Comparison of ENCODE assay signal across 37 cellular contexts in genomic region chr11:61106296-61106695, GRCh38. TPM values are rescaled to one million over a fixed set of nuclear protein-coding genes. Genes with fewer than 3 reads are reported as not detected.
DNase-seq lines count a peak whose midpoint lies in the region; ATAC-seq and TF ChIP-seq lines count a peak whose summit lies in the region.
"Had no signal": no experiment of that assay in that cellular context is flagged by ENCODE, and none has a peak within 500 bp of the region (broad histone marks: within the 10 kb centered on the region; RNA-seq: fewer than 3 reads in every experiment).

No MANE protein-coding gene starts in this region.

- no peaks in the 10 kb centered on the region for H3K27me3 Mint-ChIP-seq in activated CD8-positive, alpha-beta T cell treated with anti-CD3 and anti-CD28 coated beads, Interleukin-2, amount 10 ng/mL, durations not matched to agents 7 days and 5 days (ENCODE audit: low read depth)
- H3K27me3 Mint-ChIP-seq: IgD-negative memory B cell had no signal

- TF ChIP-seq EP300 in stomach (IDR thresholded peaks at IDR 0.05), result no peak

- H3K4me1 ChIP-seq in effector memory CD4-positive, alpha-beta T cell (ENCODE audit: control insufficient read depth, insufficient read depth, low read length, poor library complexity, severe bottlenecking), result peaks cover 64% of the 10 kb centered on the region
- peaks cover 0 to 6% (median 1%) of the 10 kb centered on the region in 4 donors for H3K4me1 ChIP-seq in stomach
- H3K4me1 ChIP-seq: left ventricle myocardium inferior, sigmoid colon, upper lobe of left lung had no signal

- H3K4me3 ChIP-seq in effector memory CD4-positive, alpha-beta T cell (ENCODE audit: insufficient read depth, low read depth, low read length, poor library complexity, severe bottlenecking), result peak overlapping the region; percentile 1
- H3K4me3 ChIP-seq in stomach, result no peak overlapping the region
- H3K4me3 ChIP-seq: BLaER1, left ventricle myocardium inferior, sigmoid colon, upper lobe of left lung had no signal

- POLR2A ChIA-PET in activated CD8-positive, alpha-beta T cell treated with anti-CD3 and anti-CD28 coated beads, Interleukin-2, amount 10 ng/mL, durations not matched to agents 7 days and 5 days (lab: Charles Lee), result no interaction called here

- H3K27me3 ChIP-seq in effector memory CD4-positive, alpha-beta T cell (replicated peaks; ENCODE audit: control insufficient read depth, insufficient read depth, low read length, poor library complexity, severe bottlenecking), result no peaks in the 10 kb centered on the region
- no peaks in the 10 kb centered on the region for H3K27me3 ChIP-seq in stomach
- H3K27me3 ChIP-seq: BLaER1, sigmoid colon, upper lobe of left lung had no signal

- no peak for ATAC-seq in activated CD8-positive, alpha-beta T cell treated with anti-CD3 and anti-CD28 coated beads, Interleukin-2, amount 10 ng/mL, durations not matched to agents 7 days and 5 days
- no peak for ATAC-seq in stimulated activated effector memory CD8-positive, alpha-beta T cell treated with anti-CD3 and anti-CD28 coated beads, Interleukin-12 subunit alpha, Interleukin-12 subunit beta, amount 100 ng/mL, for 72 hours
- ATAC-seq: Panc1, SK-N-SH treated with all-trans-retinoic acid at 6 μM for 48 hours had no signal

- peaks cover 28% of the 10 kb centered on the region for H3K36me3 ChIP-seq in effector memory CD4-positive, alpha-beta T cell (ENCODE audit: control insufficient read depth, insufficient read depth, low read length)
- no peaks in the 10 kb centered on the region for H3K36me3 ChIP-seq in stomach
- H3K36me3 ChIP-seq: BLaER1, left ventricle myocardium inferior, sigmoid colon, upper lobe of left lung had no signal

- 85 to 92% (median 89%) methylated on average over 7 of the region's 7 CpGs for WGBS in stomach, 5 donors

- peak overlapping the region; percentile 71 for H3K4me3 Mint-ChIP-seq in activated CD8-positive, alpha-beta T cell treated with anti-CD3 and anti-CD28 coated beads, Interleukin-2, amount 10 ng/mL, durations not matched to agents 7 days and 5 days
- H3K4me3 Mint-ChIP-seq in stimulated activated effector memory CD8-positive, alpha-beta T cell treated with anti-CD3 and anti-CD28 coated beads, Interleukin-12 subunit alpha, Interleukin-12 subunit beta, amount 100 ng/mL, for 72 hours, result peak overlapping the region; percentile 27
- H3K4me3 Mint-ChIP-seq: H9, IgD-negative memory B cell, immature natural killer cell had no signal

- H3K27ac Mint-ChIP-seq in activated CD8-positive, alpha-beta T cell treated with anti-CD3 and anti-CD28 coated beads, Interleukin-2, amount 10 ng/mL, durations not matched to agents 7 days and 5 days, result peak overlapping the region; percentile 76
- peak overlapping the region; percentile 52 for H3K27ac Mint-ChIP-seq in stimulated activated effector memory CD8-positive, alpha-beta T cell treated with anti-CD3 and anti-CD28 coated beads, Interleukin-12 subunit alpha, Interleukin-12 subunit beta, amount 100 ng/mL, for 72 hours

- H3K9me3 Mint-ChIP-seq in activated CD8-positive, alpha-beta T cell treated with anti-CD3 and anti-CD28 coated beads, Interleukin-2, amount 10 ng/mL, durations not matched to agents 7 days and 5 days (ENCODE audit: insufficient read depth), result no peaks in the 10 kb centered on the region
- H3K9me3 Mint-ChIP-seq in stimulated activated effector memory CD8-positive, alpha-beta T cell treated with anti-CD3 and anti-CD28 coated beads, Interleukin-12 subunit alpha, Interleukin-12 subunit beta, amount 100 ng/mL, for 72 hours, result no peaks in the 10 kb centered on the region
- H3K9me3 Mint-ChIP-seq: H9, IgD-negative memory B cell, immature natural killer cell had no signal

- no peak for TF ChIP-seq CTCF in stomach (IDR thresholded peaks at IDR 0.05)

- H3K4me1 Mint-ChIP-seq in activated CD8-positive, alpha-beta T cell treated with anti-CD3 and anti-CD28 coated beads, Interleukin-2, amount 10 ng/mL, durations not matched to agents 7 days and 5 days (ENCODE audit: low read depth), result peaks cover 74% of the 10 kb centered on the region
- H3K4me1 Mint-ChIP-seq in stimulated activated effector memory CD8-positive, alpha-beta T cell treated with anti-CD3 and anti-CD28 coated beads, Interleukin-12 subunit alpha, Interleukin-12 subunit beta, amount 100 ng/mL, for 72 hours, result peaks cover 72% of the 10 kb centered on the region
- H3K4me1 Mint-ChIP-seq: H9 had no signal

- intact Hi-C loops in stomach (cut with DNase I; ENCODE audit: low total_unique reads), result no loop called here

- CTCF ChIA-PET in activated CD8-positive, alpha-beta T cell treated with anti-CD3 and anti-CD28 coated beads, Interleukin-2, amount 10 ng/mL, durations not matched to agents 7 days and 5 days (lab: Charles Lee), result no interaction called here

- peak; percentile 64 for DNase-seq in activated effector memory CD4-positive, alpha-beta T cell treated with anti-CD3 and anti-CD28 coated beads, Interleukin-2, amount 50 U/mL, for 16 hours
- DNase-seq in activated effector memory CD4-positive, alpha-beta T cell treated with Interleukin-2 at 50 U/mL for 16 hours, result no peak
- no peak for DNase-seq in activated CD8-positive, alpha-beta T cell treated with anti-CD3 and anti-CD28 coated beads, Interleukin-2, amount 10 ng/mL, durations not matched to agents 7 days and 5 days
- DNase-seq in effector memory CD4-positive, alpha-beta T cell, result no peak
- no peak for DNase-seq in stimulated activated effector memory CD8-positive, alpha-beta T cell treated with anti-CD3 and anti-CD28 coated beads, Interleukin-12 subunit alpha, Interleukin-12 subunit beta, amount 100 ng/mL, for 72 hours (ENCODE audit: low spot score in 2 of 2)
- DNase-seq in stomach (no peak), NCI-H2196 (lab: John Stamatoyannopoulos, UW; ENCODE audit: unreplicated experiment) (no peak)
- no peak for DNase-seq in stimulated activated CD4-positive, alpha-beta T cell treated with anti-CD3 and anti-CD28 coated beads, Interleukin-4, amount 100 ng/mL, for 24 hours
- DNase-seq: activated naive CD4-positive, alpha-beta T cell treated with Interleukin-2 at 50 U/mL for 16 hours; Calu3; DMS79; effector CD4-positive, alpha-beta T cell; H9; hypothalamus; immature natural killer cell; left ventricle myocardium inferior; mesendoderm; MV-4-11; NCI-H1436; NCI-H2081 treated with DMSO at 0.1 percent for 48 hours; NCI-H226; NCI-H69; Right ventricle myocardium superior; sigmoid colon; stimulated activated CD4-positive, alpha-beta T cell treated with anti-CD3 and anti-CD28 coated beads, Interleukin-12 subunit alpha, Interleukin-12 subunit beta, amount 100 ng/mL, for 4 hours; stimulated activated CD4-positive, alpha-beta T cell treated with anti-CD3 and anti-CD28 coated beads, Interleukin-2, amount 100 ng/mL, for 48 hours; substantia nigra; upper lobe of left lung had no signal

- H3K9me3 ChIP-seq in effector memory CD4-positive, alpha-beta T cell (ENCODE audit: control insufficient read depth, low read length), result no peaks in the 10 kb centered on the region
- no peaks in the 10 kb centered on the region for H3K9me3 ChIP-seq in stomach
- H3K9me3 ChIP-seq: BLaER1, left ventricle myocardium inferior, sigmoid colon, upper lobe of left lung had no signal

- H3K27ac ChIP-seq in effector memory CD4-positive, alpha-beta T cell (ENCODE audit: insufficient read depth, low read length, poor library complexity, severe bottlenecking), result peak overlapping the region; percentile 61
- no peak overlapping the region for H3K27ac ChIP-seq in stomach
- H3K27ac ChIP-seq: BLaER1, epithelial cell of prostate, left ventricle myocardium inferior, sigmoid colon, upper lobe of left lung had no signal

- no peak for TF ChIP-seq POLR2A in stomach (IDR thresholded peaks at IDR 0.05)

- H3K36me3 Mint-ChIP-seq in activated CD8-positive, alpha-beta T cell treated with anti-CD3 and anti-CD28 coated beads, Interleukin-2, amount 10 ng/mL, durations not matched to agents 7 days and 5 days (ENCODE audit: low read depth), result peaks cover 77% of the 10 kb centered on the region
- H3K36me3 Mint-ChIP-seq in stimulated activated effector memory CD8-positive, alpha-beta T cell treated with anti-CD3 and anti-CD28 coated beads, Interleukin-12 subunit alpha, Interleukin-12 subunit beta, amount 100 ng/mL, for 72 hours, result peaks cover 66% of the 10 kb centered on the region
- H3K36me3 Mint-ChIP-seq: IgD-negative memory B cell, immature natural killer cell had no signal

RNA-seq across cellular contexts. Expression of gene CD5, which starts 4.0 kb away (rescaled TPM):
- 100 to 1,000 TPM; 252 to 274 TPM for total RNA-seq in activated CD8-positive, alpha-beta T cell treated with anti-CD3 and anti-CD28 coated beads, Interleukin-2, amount 10 ng/mL, durations not matched to agents 7 days and 5 days
- 10 to 100 TPM in 1 of 5 donors, 1 to 10 TPM in 1, not detected in 3; 1.7 to 14.2 TPM for total RNA-seq in stomach
- polyA plus RNA-seq in stomach, result 1 to 10 TPM in 1 of 3 donors, under 1 TPM in 2; 0.53 to 1.1 (median 0.75) TPM
- total RNA-seq: bronchial epithelial cell, Calu3, H9, HT-29, pulmonary artery endothelial cell, Right ventricle myocardium superior had no signal
- polyA plus RNA-seq: AG04450 had no signal

RNA-seq across cellular contexts. Expression of gene VPS37C, which starts 54.9 kb away (rescaled TPM):
- 1 to 10 TPM; 3.4 to 3.8 TPM for total RNA-seq in activated CD8-positive, alpha-beta T cell treated with anti-CD3 and anti-CD28 coated beads, Interleukin-2, amount 10 ng/mL, durations not matched to agents 7 days and 5 days
- total RNA-seq in stomach, result 10 to 100 TPM in 4 of 5 donors, 1 to 10 TPM in 1; 6.4 to 53.6 (median 37.1) TPM
- 10 to 100 TPM; 13.8 to 28.4 (median 26.9) TPM for polyA plus RNA-seq in stomach

Comparison
In these comparisons a context has a peak if more than half of its experiments do, and no peak if none do; other contexts are left out.
1. RNA of gene CD5, which starts 4.0 kb away (total RNA-seq): 252 to 274 TPM in activated CD8-positive, alpha-beta T cell treated with anti-CD3 and anti-CD28 coated beads, Interleukin-2, amount 10 ng/mL, durations not matched to agents 7 days and 5 days; 1.7 to 14.2 TPM in stomach; every median in the first group is over 10 times any median in the second.